In the genomic region with DNA sequence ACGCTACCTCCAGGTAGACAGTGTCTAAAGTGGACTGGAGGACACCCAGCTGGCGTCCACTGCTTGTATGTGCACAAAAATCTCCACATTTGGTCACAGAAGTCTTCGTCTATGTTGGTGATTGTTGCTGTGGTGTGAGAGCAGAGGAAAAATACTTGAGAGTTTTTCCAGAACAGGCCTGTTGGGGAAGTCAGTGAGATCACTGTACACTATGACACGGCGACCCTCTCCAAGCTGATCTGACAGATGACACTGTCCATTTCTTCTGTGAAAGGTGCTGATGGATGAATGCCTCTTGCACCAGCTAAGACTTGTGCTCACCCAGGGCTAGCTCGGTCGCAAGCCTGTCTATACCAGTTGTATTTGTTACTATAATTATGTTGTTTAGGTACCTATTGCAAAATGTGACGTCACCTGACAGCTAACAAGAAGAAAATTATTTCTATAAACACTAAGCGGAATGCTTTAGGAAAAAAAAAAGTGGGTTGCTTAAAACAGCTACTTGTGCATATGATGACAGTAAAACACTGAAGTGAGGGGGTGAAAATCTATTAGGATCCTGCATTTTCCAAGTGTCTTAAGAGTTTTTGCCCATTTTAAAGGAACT, we compare ENCODE assay signal across 19 cellular contexts.
DNase-seq lines count a peak whose midpoint lies in the region; ATAC-seq, FAIRE-seq and TF ChIP-seq lines count a peak whose summit lies in the region.
"Had no signal": no experiment of that assay in that cellular context is flagged by ENCODE, and none has a peak within 500 bp of the region (broad histone marks: within the 10 kb centered on the region; RNA-seq: fewer than 3 reads in every experiment).

No MANE protein-coding gene starts in this region.

- H3K36me3 ChIP-seq in K562 (ENCODE audit: control insufficient read depth, insufficient read depth, low read length) (peaks cover 7% of the 10 kb centered on the region; the same call in 2 of the 3 replicates), sigmoid colon (no peaks in the 10 kb centered on the region)
- H3K36me3 ChIP-seq: HAP-1 had no signal

- H3K27me3 ChIP-seq in K562 (ENCODE audit: control insufficient read depth in 2 of 2, insufficient read depth in 2 of 2, low read length in 2 of 2), result no peaks in the 10 kb centered on the region
- H3K27me3 ChIP-seq in sigmoid colon, result no peaks in the 10 kb centered on the region

- intact Hi-C loops in K562 (cut with micrococcal nuclease), result no loop called here
- intact Hi-C loops in sigmoid colon (cut with DNase I), result no loop called here

- TF ChIP-seq POLR2A in K562 (conservative IDR thresholded peaks at IDR 0.05), result no peak
- TF ChIP-seq POLR2A in sigmoid colon (IDR thresholded peaks at IDR 0.05), result no peak

- no peaks in the 10 kb centered on the region for H3K9me3 ChIP-seq in K562 (replicated peaks; ENCODE audit: control insufficient read depth, insufficient read depth, low read depth, low read length)
- no peaks in the 10 kb centered on the region for H3K9me3 ChIP-seq in sigmoid colon
- H3K9me3 ChIP-seq: HAP-1 had no signal

- TF ChIP-seq CTCF in K562 (IDR thresholded peaks at IDR 0.05 in 2 of 3, conservative IDR thresholded peaks at IDR 0.05 in 1 of 3; ENCODE audit: insufficient read depth in 2 of 3, low read depth in 1 of 3, low read length in 3 of 3) (no peak), sigmoid colon (IDR thresholded peaks at IDR 0.05) (no peak)

- peak; percentile 17 for DNase-seq in MV-4-11 (lab: John Stamatoyannopoulos, UW)
- peak in 1 of 4 experiments; percentile 20 for DNase-seq in K562 (ENCODE audit: extremely low read depth in 1 of 4, low spot score in 3 of 4)
- peak; percentile 8 for DNase-seq in left lobe of liver (ENCODE audit: low spot score)
- DNase-seq in sigmoid colon, result peak; percentile 57
- DNase-seq in cerebellar nuclear complex (lab: John Stamatoyannopoulos, UW), result no peak
- DNase-seq in urothelium cell line (ENCODE audit: low spot score), result no peak
- no peak for DNase-seq in NCI-H524 (lab: John Stamatoyannopoulos, UW)
- DNase-seq: Calu3; CD4-positive, alpha-beta T cell; DMS79; KBM-7; NCI-H1105 treated with DMSO at 0.1 percent for 48 hours; NCI-H187; NCI-H446 treated with DMSO at 0.1 percent for 48 hours had no signal

- peak; percentile 74 for ATAC-seq in K562
- no peak for ATAC-seq in left lobe of liver

- no peak for TF ChIP-seq RAD21 in K562 (CRISPR knock-in tag; conservative IDR thresholded peaks at IDR 0.05 in 1 of 2, IDR thresholded peaks at IDR 0.05 in 1 of 2)

- peaks cover 5% of the 10 kb centered on the region; the same call in 1 of the 2 replicates for H4K20me1 ChIP-seq in K562 (replicated peaks; ENCODE audit: control insufficient read depth, insufficient read depth, low read length)

- H3K4me1 ChIP-seq in K562 (replicated peaks in 1 of 2; ENCODE audit: control insufficient read depth in 2 of 2, insufficient read depth in 2 of 2, low read length in 2 of 2) (peaks cover 16 to 28% of the 10 kb centered on the region in 2 experiments; a peak in 4 of 5 replicates), sigmoid colon (peaks cover 0 to 82% (median 76%) of the 10 kb centered on the region in 4 donors)
- H3K4me1 ChIP-seq: HAP-1 had no signal

- CTCF ChIA-PET in K562 (lab: Yijun Ruan, JAX; ENCODE audit: low intra/inter-chr PET ratio), result no interaction called here

- H3K27ac ChIP-seq in K562 (ENCODE audit: extremely low read depth, low read depth, low read length), result no peak overlapping the region
- peak overlapping the region; percentile 37 to 85 (median 68) for H3K27ac ChIP-seq in sigmoid colon

- no TSS peak for BruUV-seq in K562 (replicated peaks; lab: Mats Ljungman, UMichigan)

- FAIRE-seq in K562 (lab: Jason Lieb, UNC) (peak; percentile 57), urothelium cell line (lab: Jason Lieb, UNC) (no peak)
- FAIRE-seq: G401.6, GM12892, GM19239, HTR-8/SVneo had no signal

- POLR2A ChIA-PET in K562 (lab: Yijun Ruan, JAX), result interaction anchor here (1.0 kb wide), 2 partner anchors 9 to 14 kb away, joined by 3 to 4 read pairs; no protein-coding TSS in a partner anchor

- H3K4me2 ChIP-seq in K562 (ENCODE audit: insufficient read depth, low read length), result no peak overlapping the region

- peaks cover 52% of the 10 kb centered on the region for H3K79me2 ChIP-seq in K562 (ENCODE audit: control insufficient read depth, insufficient read depth, low read length)

- H3K4me3 ChIP-seq in K562, result no peak overlapping the region
- no peak overlapping the region for H3K4me3 ChIP-seq in sigmoid colon
- H3K4me3 ChIP-seq: HAP-1 had no signal

- H3K9ac ChIP-seq in K562 (ENCODE audit: insufficient read depth in 1 of 2, low read depth in 2 of 2, low read length in 2 of 2), result no peak overlapping the region

- no peak overlapping the region for H2AFZ ChIP-seq in K562 (ENCODE audit: low read depth, low read length)

- peaks cover 10% of the 10 kb centered on the region for H3K9me1 ChIP-seq in K562 (ENCODE audit: control insufficient read depth, insufficient read depth, low read length)

- no peak for TF ChIP-seq EP300 in K562 (IDR thresholded peaks at IDR 0.05; ENCODE audit: low read length)
- no peak for TF ChIP-seq EP300 in sigmoid colon (IDR thresholded peaks at IDR 0.05)

- WGBS in K562 (ENCODE audit: insufficient coverage, low coverage, missing lambda C conversion rate), result 80% methylated on average over 9 of the region's 9 CpGs
- WGBS in sigmoid colon, 2 donors, result 86 to 88% methylated on average over 9 of the region's 9 CpGs

- in situ Hi-C loops in K562 (cut with MboI), result no loop called here

TF ChIP-seq in K562, 482 proteins besides CTCF, POLR2A, EP300 and RAD21:
- TF ChIP-seq CBFB (CRISPR knock-in tag; IDR thresholded peaks at IDR 0.05) (no peak), EGR1 (conservative IDR thresholded peaks at IDR 0.05) (no peak), ZNF165 (CRISPR knock-in tag; IDR thresholded peaks at IDR 0.05; ENCODE audit: borderline replicate concordance) (no peak), CEBPG (CRISPR knock-in tag; IDR thresholded peaks at IDR 0.05) (no peak), CEBPG (tag; conservative IDR thresholded peaks at IDR 0.05 in 1 of 2, IDR thresholded peaks at IDR 0.05 in 1 of 2) (0 out of 4 replicates have a peak, but pooled peaks of 1 of the 2 experiments have one; percentile 13), PHF8 (IDR thresholded peaks at IDR 0.05; ENCODE audit: borderline replicate concordance, low read length) (no peak), RBM39 (optimal IDR thresholded peaks at IDR 0.05; ENCODE audit: low read depth, low read length) (no peak), MEIS2 (IDR thresholded peaks at IDR 0.05; ENCODE audit: partially characterized antibody) (peak; percentile 93), TAL1 (IDR thresholded peaks at IDR 0.05) (no peak), PHF21A (IDR thresholded peaks at IDR 0.05; ENCODE audit: borderline replicate concordance, low read depth) (no peak), FOXA1 (IDR thresholded peaks at IDR 0.05; ENCODE audit: borderline replicate concordance) (no peak), ZNF175 (CRISPR knock-in tag; IDR thresholded peaks at IDR 0.05; ENCODE audit: low read depth) (no peak)
- TF ChIP-seq, protein P1, sequence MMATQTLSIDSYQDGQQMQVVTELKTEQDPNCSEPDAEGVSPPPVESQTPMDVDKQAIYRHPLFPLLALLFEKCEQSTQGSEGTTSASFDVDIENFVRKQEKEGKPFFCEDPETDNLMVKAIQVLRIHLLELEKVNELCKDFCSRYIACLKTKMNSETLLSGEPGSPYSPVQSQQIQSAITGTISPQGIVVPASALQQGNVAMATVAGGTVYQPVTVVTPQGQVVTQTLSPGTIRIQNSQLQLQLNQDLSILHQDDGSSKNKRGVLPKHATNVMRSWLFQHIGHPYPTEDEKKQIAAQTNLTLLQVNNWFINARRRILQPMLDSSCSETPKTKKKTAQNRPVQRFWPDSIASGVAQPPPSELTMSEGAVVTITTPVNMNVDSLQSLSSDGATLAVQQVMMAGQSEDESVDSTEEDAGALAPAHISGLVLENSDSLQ (IDR thresholded peaks at IDR 0.05), result peak; percentile 70
- TF ChIP-seq, protein P2, sequence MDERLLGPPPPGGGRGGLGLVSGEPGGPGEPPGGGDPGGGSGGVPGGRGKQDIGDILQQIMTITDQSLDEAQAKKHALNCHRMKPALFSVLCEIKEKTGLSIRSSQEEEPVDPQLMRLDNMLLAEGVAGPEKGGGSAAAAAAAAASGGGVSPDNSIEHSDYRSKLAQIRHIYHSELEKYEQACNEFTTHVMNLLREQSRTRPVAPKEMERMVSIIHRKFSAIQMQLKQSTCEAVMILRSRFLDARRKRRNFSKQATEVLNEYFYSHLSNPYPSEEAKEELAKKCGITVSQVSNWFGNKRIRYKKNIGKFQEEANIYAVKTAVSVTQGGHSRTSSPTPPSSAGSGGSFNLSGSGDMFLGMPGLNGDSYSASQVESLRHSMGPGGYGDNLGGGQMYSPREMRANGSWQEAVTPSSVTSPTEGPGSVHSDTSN (CRISPR knock-in tag; IDR thresholded peaks at IDR 0.05; ENCODE audit: low read depth), result no peak
- TF ChIP-seq, protein P2 (tag; conservative IDR thresholded peaks at IDR 0.05; ENCODE audit: low read depth), result peak; percentile 82
- TF ChIP-seq, protein P3, sequence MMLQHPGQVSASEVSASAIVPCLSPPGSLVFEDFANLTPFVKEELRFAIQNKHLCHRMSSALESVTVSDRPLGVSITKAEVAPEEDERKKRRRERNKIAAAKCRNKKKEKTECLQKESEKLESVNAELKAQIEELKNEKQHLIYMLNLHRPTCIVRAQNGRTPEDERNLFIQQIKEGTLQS (IDR thresholded peaks at IDR 0.05), result 0 out of 2 replicates have a peak, but pooled peaks have one; percentile 7
- TF ChIP-seq, protein P3 (CRISPR knock-in tag; conservative IDR thresholded peaks at IDR 0.05), result no peak

Comparison
In these comparisons a context has a peak if more than half of its experiments do, and no peak if none do; other contexts are left out.
1. DNase-seq: peak in MV-4-11 (single experiment), left lobe of liver (single experiment) and sigmoid colon (single experiment); none in cerebellar nuclear complex (0 of 2), urothelium cell line (single experiment) and NCI-H524 (0 of 2).